23 cellular contexts compared by ENCODE assay signal in genomic region chr5:171681667-171682066, GRCh38.
A peak's percentile ranks its signal among the peaks of the same experiment; 100 is the strongest.
DNase-seq lines count a peak whose midpoint lies in the region; ATAC-seq and TF ChIP-seq lines count a peak whose summit lies in the region.
"Had no signal": no experiment of that assay in that cellular context is flagged by ENCODE, and none has a peak within 500 bp of the region (broad histone marks: within the 10 kb centered on the region; RNA-seq: fewer than 3 reads in every experiment).

No MANE protein-coding gene starts in this region.

- H3K9me3 ChIP-seq in right cardiac atrium (ENCODE audit: control insufficient read depth, low read length) (no peaks in the 10 kb centered on the region), RWPE2 (ENCODE audit: severe bottlenecking) (no peaks in the 10 kb centered on the region)
- H3K9me3 ChIP-seq: upper lobe of left lung had no signal

- H3K4me3 ChIP-seq in right cardiac atrium (ENCODE audit: low read length) (no peak overlapping the region), RWPE2 (ENCODE audit: severe bottlenecking) (no peak overlapping the region)
- H3K4me3 ChIP-seq: SK-N-MC, skin epidermis, upper lobe of left lung had no signal

- ATAC-seq in right cardiac atrium, result peak; percentile 30 to 59
- ATAC-seq in RWPE2 (ENCODE audit: low read depth), result peak; percentile 37; the same call in 2 of the 3 replicates
- no peak for ATAC-seq in GM19395 (IDR thresholded peaks at IDR 0.05; ENCODE audit: unreplicated experiment)
- ATAC-seq: activated T-cell treated with anti-CD3 and anti-CD28 coated beads, Interleukin-2, amount 50 U/mL, for 72 hours; stimulated activated effector memory CD8-positive, alpha-beta T cell treated with anti-CD3 and anti-CD28 coated beads, Interleukin-12 subunit alpha, Interleukin-12 subunit beta, amount 100 ng/mL, for 72 hours had no signal

- H3K27ac ChIP-seq in right cardiac atrium (ENCODE audit: low read length) (no peak overlapping the region), RWPE2 (ENCODE audit: poor library complexity, severe bottlenecking) (no peak overlapping the region)
- H3K27ac ChIP-seq: epithelial cell of prostate, HL-60, KMS-11, SK-N-MC, skin epidermis, upper lobe of left lung had no signal

- H3K27me3 ChIP-seq in right cardiac atrium (ENCODE audit: control insufficient read depth, insufficient read depth) (no peaks in the 10 kb centered on the region), RWPE2 (ENCODE audit: insufficient read depth, poor library complexity, severe bottlenecking) (no peaks in the 10 kb centered on the region)
- H3K27me3 ChIP-seq: upper lobe of left lung had no signal

- intact Hi-C loops in right cardiac atrium (cut with DNase I), result no loop called here
- intact Hi-C loops in cardiac septum (cut with DNase I), result no loop called here
- intact Hi-C loops in posterior vena cava (cut with DNase I), result no loop called here

- no peak for DNase-seq in right cardiac atrium
- DNase-seq in cardiac septum (ENCODE audit: low spot score), result no peak
- no peak for DNase-seq in RWPE2 (ENCODE audit: low spot score)
- DNase-seq in foreskin melanocyte, result peak; percentile 93
- no peak for DNase-seq in posterior vena cava (ENCODE audit: low spot score)
- DNase-seq in activated T-cell treated with anti-CD3 and anti-CD28 coated beads for 4 hours, result no peak
- no peak for DNase-seq in T-helper 9 cell
- DNase-seq: activated CD4-positive, alpha-beta memory T cell treated with anti-CD3 and anti-CD28 coated beads for 36 hours; activated T-cell treated with anti-CD3 and anti-CD28 coated beads, Interleukin-2, amount 50 U/mL, for 72 hours; COR-L47; GF-D8; head of caudate nucleus; NCI-H1694; NCI-H446; nucleus accumbens had no signal

- WGBS in right cardiac atrium, result 45% methylated on average over 6 of the region's 6 CpGs

- no peak for TF ChIP-seq CTCF in RWPE2 (IDR thresholded peaks at IDR 0.05; ENCODE audit: poor library complexity, severe bottlenecking)

- no peaks in the 10 kb centered on the region for H3K36me3 ChIP-seq in RWPE2 (ENCODE audit: low read depth)
- H3K36me3 ChIP-seq: upper lobe of left lung had no signal

- H3K4me1 ChIP-seq in right cardiac atrium (ENCODE audit: control insufficient read depth, insufficient read depth, low read length), result peaks cover 5% of the 10 kb centered on the region
- peaks cover 3% of the 10 kb centered on the region for H3K4me1 ChIP-seq in RWPE2 (ENCODE audit: insufficient read depth, poor library complexity, severe bottlenecking)
- H3K4me1 ChIP-seq: upper lobe of left lung had no signal
